21 cellular contexts compared by ENCODE assay signal in the genomic region with DNA sequence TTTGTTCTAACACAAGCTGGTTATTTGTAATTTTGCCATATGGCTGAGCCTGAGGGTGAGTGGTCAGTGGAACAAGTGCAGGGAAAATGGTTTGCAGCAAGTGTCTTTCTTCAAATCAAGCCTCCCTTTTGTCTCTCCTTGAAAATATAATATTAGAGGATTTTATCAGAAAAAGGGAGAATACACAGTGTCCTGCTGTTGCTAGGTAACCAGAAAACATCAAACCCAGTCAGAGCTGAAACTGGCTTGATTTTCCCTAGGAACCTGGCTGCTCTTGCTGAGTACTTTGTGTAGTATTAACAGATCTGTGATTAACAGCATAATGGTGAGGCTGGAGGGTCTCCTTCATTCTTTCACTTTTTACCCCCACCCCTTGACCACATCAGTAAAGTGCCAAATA.
DNase-seq lines count a peak whose midpoint lies in the region; ATAC-seq and TF ChIP-seq lines count a peak whose summit lies in the region.
"Had no signal": no experiment of that assay in that cellular context is flagged by ENCODE, and none has a peak within 500 bp of the region (broad histone marks: within the 10 kb centered on the region; RNA-seq: fewer than 3 reads in every experiment).

No MANE protein-coding gene starts in this region.

- ATAC-seq in GM21360 (IDR thresholded peaks at IDR 0.05; ENCODE audit: unreplicated experiment) = no peak
- ATAC-seq: activated CD4-positive, CD25-positive, alpha-beta regulatory T cell treated with anti-CD3 and anti-CD28 coated beads, Interleukin-2, amount 50 U/mL, for 24 hours; mucosa of descending colon had no signal

- peak overlapping the region; percentile 2 to 93 (median 74) for H3K27ac Mint-ChIP-seq in brain
- H3K27ac Mint-ChIP-seq: dendritic cell treated with granulocyte-macrophage colony-stimulating factor and Interleukin-4, amounts not matched to agents 40 ng/mL and 50 ng/mL, for 4 days; H9 had no signal

- H3K4me3 Mint-ChIP-seq in brain = peak overlapping the region in 2 of 5 experiments; percentile 17 to 54
- H3K4me3 Mint-ChIP-seq: dendritic cell treated with granulocyte-macrophage colony-stimulating factor and Interleukin-4, amounts not matched to agents 40 ng/mL and 50 ng/mL, for 4 days; H9 had no signal

- DNase-seq in Ammon's horn (ENCODE audit: low spot score) (peak; percentile 42), LHCN-M2 (ENCODE audit: low read depth) (peak; percentile 49), left kidney (ENCODE audit: low read depth, low spot score) (peak; percentile 65), NCI-H2029 treated with DMSO at 0.1 percent for 48 hours (lab: John Stamatoyannopoulos, UW) (no peak), SKM-1 treated with dmso at 0.1 percent for 144 hours (lab: John Stamatoyannopoulos, UW; ENCODE audit: unreplicated experiment) (no peak)
- no peak for DNase-seq in stimulated activated CD4-positive, alpha-beta T cell treated with anti-CD3 and anti-CD28 coated beads, Interleukin-4, amount 100 ng/mL, for 24 hours
- DNase-seq: COR-L47; esophagus squamous epithelium; H9; heart right ventricle; kidney; MG63; mucosa of descending colon; NCI-H1930; nucleus accumbens; SHP77; stimulated activated CD4-positive, alpha-beta T cell treated with anti-CD3 and anti-CD28 coated beads, Interleukin-2, amount 100 ng/mL, for 48 hours had no signal

- H3K36me3 Mint-ChIP-seq in brain = no peaks in the 10 kb centered on the region

- peaks cover 0 to 12% (median 7%) of the 10 kb centered on the region in 5 experiments for H3K9me3 Mint-ChIP-seq in brain

- H3K27me3 Mint-ChIP-seq in brain = peaks cover 8% of the 10 kb centered on the region

- no peak for TF ChIP-seq CTCF in brain (conservative IDR thresholded peaks at IDR 0.05)

- H3K4me1 Mint-ChIP-seq in brain = peaks cover 54% of the 10 kb centered on the region

Comparison
In these comparisons a context has a peak if more than half of its experiments do, and no peak if none do; other contexts are left out.
1. DNase-seq: peak in Ammon's horn (single experiment), LHCN-M2 (single experiment) and left kidney (single experiment); none in stimulated activated CD4-positive, alpha-beta T cell treated with anti-CD3 and anti-CD28 coated beads, Interleukin-4, amount 100 ng/mL, for 24 hours (single experiment), NCI-H2029 treated with DMSO at 0.1 percent for 48 hours (single experiment) and SKM-1 treated with dmso at 0.1 percent for 144 hours (single experiment).